Comparison of ENCODE assay signal across 4 cellular contexts in genomic region chr9:84364904-84365490, GRCh38. TPM values are rescaled to one million over a fixed set of nuclear protein-coding genes. Genes with fewer than 3 reads are reported as not detected.
"Had no signal": no experiment of that assay in that cellular context is flagged by ENCODE, and none has a peak within 500 bp of the region (broad histone marks: within the 10 kb centered on the region; RNA-seq: fewer than 3 reads in every experiment).

No MANE protein-coding gene starts in this region.

RNA-seq across cellular contexts. Expression of gene SLC28A3, which starts 24.4 kb away (rescaled TPM):
- total RNA-seq: GM23338, H1, H9, HepG2 had no signal
